Comparison of ENCODE assay signal across 9 cellular contexts in the genomic region with DNA sequence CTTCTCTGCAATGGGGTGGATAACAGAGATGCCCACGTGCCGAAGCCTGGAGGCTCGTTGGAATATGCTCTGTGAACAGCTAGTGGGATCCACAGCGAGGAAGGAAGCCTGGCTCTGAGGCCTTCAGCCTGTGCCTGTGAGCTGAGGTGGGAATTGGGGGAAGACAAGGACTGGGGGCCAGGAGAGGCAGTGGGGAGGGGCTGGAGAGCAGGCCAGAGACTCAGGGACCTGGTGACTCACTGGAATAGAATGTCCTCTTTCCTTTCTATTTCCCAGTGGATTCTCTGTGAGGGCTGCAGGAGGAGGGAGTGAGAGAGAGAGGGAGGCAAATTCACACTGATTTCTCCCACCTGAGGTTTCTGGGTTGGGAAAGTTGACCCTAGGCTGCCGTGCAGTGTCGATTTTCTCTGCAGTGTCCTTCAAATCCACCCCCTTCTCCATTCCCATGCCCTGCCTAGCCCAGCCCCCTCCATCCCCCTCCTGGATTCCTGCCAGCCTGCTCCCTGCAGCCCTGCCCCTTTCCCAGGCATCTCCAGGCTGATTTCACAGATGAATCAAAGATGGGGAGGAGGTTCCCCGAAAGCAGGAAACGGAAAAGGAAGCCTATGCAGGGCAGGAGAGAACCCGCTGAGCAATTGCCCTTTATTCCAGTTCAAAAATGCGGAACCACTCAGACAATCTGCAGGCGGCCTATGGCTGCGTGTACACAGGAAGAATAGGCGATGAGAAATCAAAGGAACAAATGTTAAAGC. TPM values are rescaled to one million over a fixed set of nuclear protein-coding genes. Genes with fewer than 3 reads are reported as not detected.
DNase-seq lines count a peak whose midpoint lies in the region; ATAC-seq, FAIRE-seq and TF ChIP-seq lines count a peak whose summit lies in the region.
"Had no signal": no experiment of that assay in that cellular context is flagged by ENCODE, and none has a peak within 500 bp of the region (broad histone marks: within the 10 kb centered on the region; RNA-seq: fewer than 3 reads in every experiment).

No MANE protein-coding gene starts in this region.

- POLR2A ChIA-PET in A673 (lab: Charles Lee; ENCODE audit: low non-redundant PET), result no interaction called here

- CTCF ChIA-PET in A673 (lab: Charles Lee), result interaction anchor here (0.6 to 1.5 kb wide), 3 partner anchors 9 to 38 kb away, joined by 3 read pairs; no protein-coding TSS in a partner anchor
- CTCF ChIA-PET in activated CD8-positive, alpha-beta memory T cell treated with anti-CD3 and anti-CD28 coated beads, Interleukin-2, amount 10 ng/mL, durations not matched to agents 7 days and 5 days (lab: Charles Lee), result no interaction called here

- DNase-seq in A673 (ENCODE audit: low spot score) (peak; percentile 95), H54 (ENCODE audit: insufficient read length, low spot score) (peak; percentile 60), RWPE2 (ENCODE audit: low spot score) (peak; percentile 86), epithelial cell of esophagus (ENCODE audit: low read depth) (peak; percentile 88), mucosa of descending colon (peak; percentile 82 to 83 (median 83))
- DNase-seq in activated CD8-positive, alpha-beta memory T cell treated with anti-CD3 and anti-CD28 coated beads, Interleukin-2, amount 10 ng/mL, durations not matched to agents 7 days and 5 days, result no peak

- no peak for TF ChIP-seq CTCF in A673 (conservative IDR thresholded peaks at IDR 0.05; ENCODE audit: low read depth, low read length)
- no peak for TF ChIP-seq CTCF in RWPE2 (IDR thresholded peaks at IDR 0.05; ENCODE audit: poor library complexity, severe bottlenecking)
- no peak for TF ChIP-seq CTCF in epithelial cell of esophagus (IDR thresholded peaks at IDR 0.05; ENCODE audit: insufficient read depth, low read depth, low read length, missing control alignments)
- no peak for TF ChIP-seq CTCF in mucosa of descending colon (IDR thresholded peaks at IDR 0.05)

- H3K36me3 ChIP-seq in A673 (ENCODE audit: insufficient read depth, low read length, poor library complexity, severe bottlenecking) (no peaks in the 10 kb centered on the region), RWPE2 (ENCODE audit: low read depth) (no peaks in the 10 kb centered on the region), mucosa of descending colon (ENCODE audit: low read depth) (no peaks in the 10 kb centered on the region)

- H3K27me3 ChIP-seq in A673 (replicated peaks; ENCODE audit: insufficient read depth, low read depth, low read length, poor library complexity) (no peaks in the 10 kb centered on the region), RWPE2 (ENCODE audit: insufficient read depth, poor library complexity, severe bottlenecking) (no peaks in the 10 kb centered on the region)

- no peaks in the 10 kb centered on the region for H3K9me3 ChIP-seq in A673 (ENCODE audit: low read depth, low read length, poor library complexity, severe bottlenecking)
- H3K9me3 ChIP-seq in RWPE2 (ENCODE audit: severe bottlenecking), result no peaks in the 10 kb centered on the region
- no peaks in the 10 kb centered on the region for H3K9me3 ChIP-seq in mucosa of descending colon

- no peak overlapping the region for H3K27ac Mint-ChIP-seq in activated CD8-positive, alpha-beta memory T cell treated with anti-CD3 and anti-CD28 coated beads, Interleukin-2, amount 10 ng/mL, durations not matched to agents 7 days and 5 days

- intact Hi-C loops in A673 (cut with micrococcal nuclease; ENCODE audit: unreplicated experiment), result no loop called here
- intact Hi-C loops in mucosa of descending colon (cut with DNase I, micrococcal nuclease), result loop anchor here in 1 of 2 donors (5.0 kb wide), 1 partner anchor 39 kb away; no protein-coding TSS in a partner anchor

- H3K27me3 Mint-ChIP-seq in activated CD8-positive, alpha-beta memory T cell treated with anti-CD3 and anti-CD28 coated beads, Interleukin-2, amount 10 ng/mL, durations not matched to agents 7 days and 5 days, result peaks cover 3% of the 10 kb centered on the region

- peaks cover 21% of the 10 kb centered on the region for H3K4me1 Mint-ChIP-seq in activated CD8-positive, alpha-beta memory T cell treated with anti-CD3 and anti-CD28 coated beads, Interleukin-2, amount 10 ng/mL, durations not matched to agents 7 days and 5 days

- H3K4me3 ChIP-seq in A673 (ENCODE audit: low read depth, low read length, poor library complexity, severe bottlenecking) (no peak overlapping the region), RWPE2 (ENCODE audit: severe bottlenecking) (no peak overlapping the region), epithelial cell of esophagus (ENCODE audit: low read length) (no peak overlapping the region), mucosa of descending colon (no peak overlapping the region)

- H3K4me3 Mint-ChIP-seq in activated CD8-positive, alpha-beta memory T cell treated with anti-CD3 and anti-CD28 coated beads, Interleukin-2, amount 10 ng/mL, durations not matched to agents 7 days and 5 days, result no peak overlapping the region

- no peaks in the 10 kb centered on the region for H3K36me3 Mint-ChIP-seq in activated CD8-positive, alpha-beta memory T cell treated with anti-CD3 and anti-CD28 coated beads, Interleukin-2, amount 10 ng/mL, durations not matched to agents 7 days and 5 days

- H3K9me3 Mint-ChIP-seq in activated CD8-positive, alpha-beta memory T cell treated with anti-CD3 and anti-CD28 coated beads, Interleukin-2, amount 10 ng/mL, durations not matched to agents 7 days and 5 days (ENCODE audit: low read depth), result no peaks in the 10 kb centered on the region

- FAIRE-seq in H54 (lab: Jason Lieb, UNC), result no peak
- FAIRE-seq: endometrium had no signal

- BruUV-seq in A673 (replicated peaks; lab: Mats Ljungman, UMichigan), result no TSS peak

- TF ChIP-seq POLR2A in H54 (IDR thresholded peaks at IDR 0.05; ENCODE audit: low read depth, low read length), result peak; percentile 17; the same call in 1 of the 2 replicates

- H3K4me1 ChIP-seq in A673 (ENCODE audit: insufficient read depth, low read length, poor library complexity, severe bottlenecking), result peaks cover 43% of the 10 kb centered on the region
- H3K4me1 ChIP-seq in RWPE2 (ENCODE audit: insufficient read depth, poor library complexity, severe bottlenecking), result peaks cover 44% of the 10 kb centered on the region
- peaks cover 68% of the 10 kb centered on the region for H3K4me1 ChIP-seq in mucosa of descending colon (ENCODE audit: low read depth)

- ATAC-seq in RWPE2 (ENCODE audit: low read depth) (peak; percentile 67), mucosa of descending colon (peak; percentile 41), HG02678 (IDR thresholded peaks at IDR 0.05; ENCODE audit: unreplicated experiment) (no peak), HG02885 (IDR thresholded peaks at IDR 0.05; ENCODE audit: poor library complexity, unreplicated experiment) (no peak)
- no peak for ATAC-seq in activated CD8-positive, alpha-beta memory T cell treated with anti-CD3 and anti-CD28 coated beads, Interleukin-2, amount 10 ng/mL, durations not matched to agents 7 days and 5 days

- H3K27ac ChIP-seq in A673 (ENCODE audit: low read depth, low read length, poor library complexity, severe bottlenecking) (peak overlapping the region; percentile 77), RWPE2 (ENCODE audit: poor library complexity, severe bottlenecking) (peak overlapping the region; percentile 99)

RNA-seq across cellular contexts. Expression of a gene that starts 1.4 kb away (rescaled TPM):
- total RNA-seq in A673 (2021), result 0.37 TPM in 1 of 2 replicates, not detected in the other
- total RNA-seq in mucosa of descending colon, result 1 to 10 TPM; 2.0 to 2.9 (median 2.0) TPM
- total RNA-seq in activated CD8-positive, alpha-beta memory T cell treated with anti-CD3 and anti-CD28 coated beads, Interleukin-2, amount 10 ng/mL, durations not matched to agents 7 days and 5 days, result not detected

RNA-seq across cellular contexts. Expression of a gene that starts 1.9 kb away (rescaled TPM):
- total RNA-seq in A673 (2021) (0.33 TPM in 1 of 2 replicates, not detected in the other), mucosa of descending colon (100 to 1,000 TPM in 1 of 3 donors, 10 to 100 TPM in 2; 24.8 to 161 (median 82.1) TPM)
- total RNA-seq in activated CD8-positive, alpha-beta memory T cell treated with anti-CD3 and anti-CD28 coated beads, Interleukin-2, amount 10 ng/mL, durations not matched to agents 7 days and 5 days, result not detected

RNA-seq across cellular contexts. Expression of a gene that starts 37.7 kb away (rescaled TPM):
- total RNA-seq in A673 (2021), result not detected in 2 replicates
- total RNA-seq in mucosa of descending colon, result not detected
- not detected for total RNA-seq in activated CD8-positive, alpha-beta memory T cell treated with anti-CD3 and anti-CD28 coated beads, Interleukin-2, amount 10 ng/mL, durations not matched to agents 7 days and 5 days

RNA-seq across cellular contexts. Expression of a gene that starts 50.0 kb away (rescaled TPM):
- total RNA-seq in A673 (2021), result not detected in 2 replicates
- total RNA-seq in mucosa of descending colon, result not detected
- not detected for total RNA-seq in activated CD8-positive, alpha-beta memory T cell treated with anti-CD3 and anti-CD28 coated beads, Interleukin-2, amount 10 ng/mL, durations not matched to agents 7 days and 5 days

Comparison
In these comparisons a context has a peak if more than half of its experiments do, and no peak if none do; other contexts are left out.
1. ATAC-seq: peak in RWPE2 (single experiment) and mucosa of descending colon (single experiment); none in HG02678 (single experiment), HG02885 (single experiment) and activated CD8-positive, alpha-beta memory T cell treated with anti-CD3 and anti-CD28 coated beads, Interleukin-2, amount 10 ng/mL, durations not matched to agents 7 days and 5 days (single experiment).
2. RNA of a gene that starts 1.9 kb away (total RNA-seq): 24.8 to 161 TPM in mucosa of descending colon; 0.33 TPM in A673 and not detected in activated CD8-positive, alpha-beta memory T cell treated with anti-CD3 and anti-CD28 coated beads, Interleukin-2, amount 10 ng/mL, durations not matched to agents 7 days and 5 days; every median in the first group is over 10 times any median in the second.